In the genomic region with DNA sequence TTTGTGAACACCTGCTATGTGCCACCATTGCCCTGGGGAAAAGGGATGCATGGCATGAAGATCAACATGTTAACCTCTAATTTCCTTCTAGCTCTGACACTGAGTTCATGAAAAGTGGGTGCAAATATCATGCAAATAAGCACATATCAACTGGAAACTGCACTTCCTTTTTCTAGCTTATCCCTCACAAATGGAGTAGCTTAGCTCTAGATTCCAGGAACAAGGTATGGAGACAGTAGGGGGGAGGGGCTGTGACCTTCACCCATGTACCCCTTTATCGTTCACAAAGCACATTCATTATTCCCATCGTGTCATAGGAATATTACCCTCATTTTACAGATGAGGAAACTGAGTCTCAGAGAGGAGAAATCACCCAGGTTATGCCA, we compare ENCODE assay signal across 2 cellular contexts.
TF ChIP-seq lines count a peak whose summit lies in the region.

No MANE protein-coding gene starts in this region.

TF ChIP-seq in A549, 52 proteins besides CTCF, POLR2A, EP300 and RAD21:
- TF ChIP-seq, protein P1, sequence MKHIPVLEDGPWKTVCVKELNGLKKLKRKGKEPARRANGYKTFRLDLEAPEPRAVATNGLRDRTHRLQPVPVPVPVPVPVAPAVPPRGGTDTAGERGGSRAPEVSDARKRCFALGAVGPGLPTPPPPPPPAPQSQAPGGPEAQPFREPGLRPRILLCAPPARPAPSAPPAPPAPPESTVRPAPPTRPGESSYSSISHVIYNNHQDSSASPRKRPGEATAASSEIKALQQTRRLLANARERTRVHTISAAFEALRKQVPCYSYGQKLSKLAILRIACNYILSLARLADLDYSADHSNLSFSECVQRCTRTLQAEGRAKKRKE (CRISPR knock-in tag; IDR thresholded peaks at IDR 0.05; ENCODE audit: low read depth) = no peak
- TF ChIP-seq ZFP36 (IDR thresholded peaks at IDR 0.05; ENCODE audit: borderline replicate concordance, partially characterized antibody) (no peak), SMC3 (IDR thresholded peaks at IDR 0.05) (no peak)

TF ChIP-seq in GM12891, 5 proteins besides CTCF, POLR2A, EP300 and RAD21 (continued from another document):
- TF ChIP-seq SPI1 (IDR thresholded peaks at IDR 0.05; ENCODE audit: low read depth, low read length) (peak; percentile 18; the same call in 1 of the 2 replicates), POLR2AphosphoS5 (IDR thresholded peaks at IDR 0.05; ENCODE audit: low read depth, low read length) (no peak), POU2F2 (IDR thresholded peaks at IDR 0.05; ENCODE audit: low read depth, low read length) (no peak), PAX5 (IDR thresholded peaks at IDR 0.05; ENCODE audit: insufficient read depth, low read length, severe bottlenecking) (no peak)
TF ChIP-seq in GM12891: peak in this region for 1.
